1 cellular context compared by ENCODE assay signal in genomic region chr1:1185101-1185765, GRCh38.
TF ChIP-seq lines count a peak whose summit lies in the region.

No MANE protein-coding gene starts in this region.

TF ChIP-seq in WTC11, 78 proteins besides CTCF, POLR2A, EP300 and RAD21 (continued from another document):
- TF ChIP-seq ZBTB43 (CRISPR knock-in tag; IDR thresholded peaks at IDR 0.05) = no peak
- no peak for TF ChIP-seq NR3C1 (CRISPR knock-in tag; conservative IDR thresholded peaks at IDR 0.05; ENCODE audit: low read depth)
- no peak for TF ChIP-seq ZNF317 (CRISPR knock-in tag; IDR thresholded peaks at IDR 0.05; ENCODE audit: borderline replicate concordance, low read depth)
- no peak for TF ChIP-seq ETV6 (CRISPR knock-in tag; IDR thresholded peaks at IDR 0.05)
- TF ChIP-seq E2F5 (CRISPR knock-in tag; IDR thresholded peaks at IDR 0.05) = no peak
- TF ChIP-seq TP53 (CRISPR knock-in tag; IDR thresholded peaks at IDR 0.05) = no peak
- no peak for TF ChIP-seq ZNF423 (CRISPR knock-in tag; IDR thresholded peaks at IDR 0.05)
- no peak for TF ChIP-seq TEAD4 (CRISPR knock-in tag; IDR thresholded peaks at IDR 0.05)
- no peak for TF ChIP-seq FOXJ3 (CRISPR knock-in tag; IDR thresholded peaks at IDR 0.05; ENCODE audit: borderline replicate concordance)
- no peak for TF ChIP-seq IRF1 (CRISPR knock-in tag; IDR thresholded peaks at IDR 0.05)
- no peak for TF ChIP-seq ZNF671 (CRISPR knock-in tag; IDR thresholded peaks at IDR 0.05)
